37 cellular contexts compared by ENCODE assay signal in the genomic region with DNA sequence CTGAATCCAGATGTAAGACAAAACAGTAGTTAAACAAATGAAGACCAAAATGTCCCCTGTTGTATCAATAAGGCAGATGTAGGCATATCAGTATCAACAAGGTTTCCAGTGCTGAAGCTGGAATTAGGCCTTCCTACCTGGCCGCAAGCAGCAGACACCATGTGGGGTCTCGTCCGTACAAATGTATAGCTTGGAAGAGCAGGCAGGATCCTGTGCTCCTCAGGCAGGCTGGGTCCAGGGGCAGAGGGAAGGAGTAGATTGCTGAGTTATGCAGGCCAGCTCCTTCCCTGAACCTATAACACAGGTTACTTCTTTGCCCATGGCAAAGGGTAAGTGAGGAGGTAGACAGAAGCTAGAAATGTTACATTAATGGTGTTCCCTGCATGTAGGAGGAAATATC. TPM values are rescaled to one million over a fixed set of nuclear protein-coding genes. Genes with fewer than 3 reads are reported as not detected.
"Had no signal": no experiment of that assay in that cellular context is flagged by ENCODE, and none has a peak within 500 bp of the region (broad histone marks: within the 10 kb centered on the region; RNA-seq: fewer than 3 reads in every experiment).

No MANE protein-coding gene starts in this region.

- H3K36me3 ChIP-seq: ascending aorta, brain microvascular endothelial cell, breast epithelium had no signal

- ATAC-seq: activated CD8-positive, alpha-beta T cell treated with anti-CD3 and anti-CD28 coated beads for 36 hours; activated naive CD8-positive, alpha-beta T cell treated with anti-CD3 and anti-CD28 coated beads, Interleukin-2, amount 50 U/mL, for 24 hours; body of pancreas had no signal

- H3K27ac ChIP-seq: ascending aorta, body of pancreas, brain microvascular endothelial cell, breast epithelium, VCaP had no signal

- H3K4me1 ChIP-seq: ascending aorta, body of pancreas, breast epithelium had no signal

- DNase-seq: activated B cell treated with CpG ODN at 0.5 μM for 24 hours; activated CD4-positive, alpha-beta memory T cell treated with anti-CD3 and anti-CD28 coated beads for 36 hours; activated CD4-positive, alpha-beta T cell treated with anti-CD3 and anti-CD28 coated beads for 4 hours; activated CD4-positive, alpha-beta T cell treated with anti-CD3 and anti-CD28 coated beads, Interleukin-2, amount 10 ng/mL, durations not matched to agents 24 days and 14 days; activated CD4-positive, alpha-beta T cell treated with anti-CD3 and anti-CD28 coated beads, Interleukin-2, amount 50 U/mL, for 1 hour; activated CD4-positive, alpha-beta T cell treated with anti-CD3 and anti-CD28 coated beads, Interleukin-2, amount 50 U/mL, for 4 hours; activated CD4-positive, CD25-positive, alpha-beta regulatory T cell treated with anti-CD3 and anti-CD28 coated beads, Interleukin-2, amount 50 U/mL, for 72 hours; activated CD8-positive, alpha-beta memory T cell treated with anti-CD3 and anti-CD28 coated beads, Interleukin-2, amount 50 U/mL, for 4 hours; activated CD8-positive, alpha-beta T cell treated with anti-CD3 and anti-CD28 coated beads for 36 hours; activated effector memory CD4-positive, alpha-beta T cell treated with Interleukin-2 at 50 U/mL for 16 hours; activated gamma-delta T cell; activated naive CD4-positive, alpha-beta T cell treated with anti-CD3 and anti-CD28 coated beads, Interleukin-2, amount 10 ng/mL, durations not matched to agents 7 days and 5 days; activated naive CD4-positive, alpha-beta T cell treated with Interleukin-2 at 50 U/mL for 16 hours; activated naive CD8-positive, alpha-beta T cell treated with anti-CD3 and anti-CD28 coated beads, Interleukin-2, amount 10 ng/mL, durations not matched to agents 7 days and 5 days; activated naive CD8-positive, alpha-beta T cell treated with anti-CD3 and anti-CD28 coated beads, Interleukin-2, amount 50 U/mL, for 24 hours; activated T-cell treated with anti-CD3 and anti-CD28 coated beads for 4 hours; activated T-cell treated with anti-CD3 and anti-CD28 coated beads, Interleukin-2, amount 50 U/mL, for 1 hour; activated T-cell treated with anti-CD3 and anti-CD28 coated beads, Interleukin-2, amount 50 U/mL, for 48 hours; amygdala; anterior cingulate cortex; body of pancreas; brain microvascular endothelial cell; central memory CD4-positive, alpha-beta T cell; T-helper 1 cell; T-helper 2 cell; T-helper 9 cell had no signal

- H3K27me3 ChIP-seq: ascending aorta, body of pancreas, breast epithelium had no signal

- H3K9me3 Mint-ChIP-seq: activated B cell treated with CpG ODN at 0.5 μM for 24 hours; activated CD4-positive, alpha-beta memory T cell treated with anti-CD3 and anti-CD28 coated beads for 36 hours; activated CD4-positive, alpha-beta T cell treated with anti-CD3 and anti-CD28 coated beads, Interleukin-2, amount 10 ng/mL, durations not matched to agents 24 days and 14 days; activated CD8-positive, alpha-beta T cell treated with anti-CD3 and anti-CD28 coated beads for 36 hours; activated naive CD4-positive, alpha-beta T cell treated with anti-CD3 and anti-CD28 coated beads, Interleukin-2, amount 10 ng/mL, durations not matched to agents 7 days and 5 days; activated naive CD4-positive, alpha-beta T cell treated with anti-CD3 and anti-CD28 coated beads, Interleukin-2, amount 50 U/mL, for 24 hours; activated naive CD8-positive, alpha-beta T cell treated with anti-CD3 and anti-CD28 coated beads, Interleukin-2, amount 10 ng/mL, durations not matched to agents 7 days and 5 days; activated naive CD8-positive, alpha-beta T cell treated with anti-CD3 and anti-CD28 coated beads, Interleukin-2, amount 50 U/mL, for 24 hours; activated T-helper 2 cell treated with anti-CD3 and anti-CD28 coated beads, Interferon-gamma antibody, Interleukin-2, Interleukin-4, amounts not matched to agents 10 μg/mL and 5 μg/mL and 100 μg/mL, durations not matched to agents 14 hours and 24 hours and 36 hours; T-helper 1 cell treated with Interleukin-12 subunit alpha and Interleukin-12 subunit beta and Interleukin-4 antibody, amounts not matched to agents 30 μg/mL and 1 μg/mL, for 36 hours; T-helper 2 cell treated with Interferon-gamma antibody and Interleukin-4, amounts not matched to agents 5 μg/mL and 100 μg/mL, for 36 hours had no signal

- H3K9me3 ChIP-seq: ascending aorta, body of pancreas, breast epithelium had no signal

- H3K36me3 Mint-ChIP-seq: activated CD4-positive, alpha-beta memory T cell treated with anti-CD3 and anti-CD28 coated beads for 36 hours; activated naive CD4-positive, alpha-beta T cell treated with anti-CD3 and anti-CD28 coated beads, Interleukin-2, amount 10 ng/mL, durations not matched to agents 7 days and 5 days; activated naive CD4-positive, alpha-beta T cell treated with anti-CD3 and anti-CD28 coated beads, Interleukin-2, amount 50 U/mL, for 24 hours; activated naive CD8-positive, alpha-beta T cell; activated naive CD8-positive, alpha-beta T cell treated with anti-CD3 and anti-CD28 coated beads, Interleukin-2, amount 10 ng/mL, durations not matched to agents 7 days and 5 days had no signal

- H3K4me3 ChIP-seq: ascending aorta, body of pancreas, breast epithelium had no signal

- H3K27ac Mint-ChIP-seq: activated B cell treated with CpG ODN at 0.5 μM for 24 hours; activated CD4-positive, alpha-beta memory T cell treated with anti-CD3 and anti-CD28 coated beads for 36 hours; activated CD4-positive, alpha-beta T cell treated with anti-CD3 and anti-CD28 coated beads, Interleukin-2, amount 10 ng/mL, durations not matched to agents 24 days and 14 days; activated CD8-positive, alpha-beta T cell treated with anti-CD3 and anti-CD28 coated beads for 36 hours; activated naive CD4-positive, alpha-beta T cell treated with anti-CD3 and anti-CD28 coated beads, Interleukin-2, amount 10 ng/mL, durations not matched to agents 7 days and 5 days; activated naive CD4-positive, alpha-beta T cell treated with anti-CD3 and anti-CD28 coated beads, Interleukin-2, amount 50 U/mL, for 24 hours; activated naive CD8-positive, alpha-beta T cell; activated naive CD8-positive, alpha-beta T cell treated with anti-CD3 and anti-CD28 coated beads, Interleukin-2, amount 10 ng/mL, durations not matched to agents 7 days and 5 days; activated naive CD8-positive, alpha-beta T cell treated with anti-CD3 and anti-CD28 coated beads, Interleukin-2, amount 50 U/mL, for 24 hours; activated T-helper 2 cell treated with anti-CD3 and anti-CD28 coated beads, Interferon-gamma antibody, Interleukin-2, Interleukin-4, amounts not matched to agents 10 μg/mL and 5 μg/mL and 100 μg/mL, durations not matched to agents 14 hours and 24 hours and 36 hours; T-helper 1 cell treated with Interleukin-12 subunit alpha and Interleukin-12 subunit beta and Interleukin-4 antibody, amounts not matched to agents 30 μg/mL and 1 μg/mL, for 36 hours; T-helper 2 cell treated with Interferon-gamma antibody and Interleukin-4, amounts not matched to agents 5 μg/mL and 100 μg/mL, for 36 hours had no signal

- FAIRE-seq: TTC549 had no signal

- H3K4me3 Mint-ChIP-seq: activated B cell treated with CpG ODN at 0.5 μM for 24 hours; activated CD4-positive, alpha-beta memory T cell treated with anti-CD3 and anti-CD28 coated beads for 36 hours; activated CD4-positive, alpha-beta T cell treated with anti-CD3 and anti-CD28 coated beads, Interleukin-2, amount 10 ng/mL, durations not matched to agents 24 days and 14 days; activated CD8-positive, alpha-beta T cell treated with anti-CD3 and anti-CD28 coated beads for 36 hours; activated naive CD4-positive, alpha-beta T cell treated with anti-CD3 and anti-CD28 coated beads, Interleukin-2, amount 10 ng/mL, durations not matched to agents 7 days and 5 days; activated naive CD4-positive, alpha-beta T cell treated with anti-CD3 and anti-CD28 coated beads, Interleukin-2, amount 50 U/mL, for 24 hours; activated naive CD8-positive, alpha-beta T cell; activated naive CD8-positive, alpha-beta T cell treated with anti-CD3 and anti-CD28 coated beads, Interleukin-2, amount 10 ng/mL, durations not matched to agents 7 days and 5 days; activated naive CD8-positive, alpha-beta T cell treated with anti-CD3 and anti-CD28 coated beads, Interleukin-2, amount 50 U/mL, for 24 hours; T-helper 1 cell treated with Interleukin-12 subunit alpha and Interleukin-12 subunit beta and Interleukin-4 antibody, amounts not matched to agents 30 μg/mL and 1 μg/mL, for 36 hours; T-helper 2 cell treated with Interferon-gamma antibody and Interleukin-4, amounts not matched to agents 5 μg/mL and 100 μg/mL, for 36 hours had no signal

- H3K4me1 Mint-ChIP-seq: activated B cell treated with CpG ODN at 0.5 μM for 24 hours; activated CD4-positive, alpha-beta T cell treated with anti-CD3 and anti-CD28 coated beads, Interleukin-2, amount 10 ng/mL, durations not matched to agents 24 days and 14 days; activated naive CD4-positive, alpha-beta T cell treated with anti-CD3 and anti-CD28 coated beads, Interleukin-2, amount 10 ng/mL, durations not matched to agents 7 days and 5 days; activated naive CD4-positive, alpha-beta T cell treated with anti-CD3 and anti-CD28 coated beads, Interleukin-2, amount 50 U/mL, for 24 hours; activated naive CD8-positive, alpha-beta T cell treated with anti-CD3 and anti-CD28 coated beads, Interleukin-2, amount 10 ng/mL, durations not matched to agents 7 days and 5 days; activated naive CD8-positive, alpha-beta T cell treated with anti-CD3 and anti-CD28 coated beads, Interleukin-2, amount 50 U/mL, for 24 hours had no signal

RNA-seq across cellular contexts. Expression of a gene that starts 23.5 kb away (rescaled TPM):
- total RNA-seq: activated B cell treated with CpG ODN at 0.5 μM for 24 hours; activated CD4-positive, alpha-beta memory T cell treated with anti-CD3 and anti-CD28 coated beads for 36 hours; activated CD4-positive, alpha-beta T cell treated with anti-CD3 and anti-CD28 coated beads, Interleukin-2, amount 10 ng/mL, durations not matched to agents 24 days and 14 days; activated CD8-positive, alpha-beta memory T cell treated with anti-CD3 and anti-CD28 coated beads for 36 hours; activated CD8-positive, alpha-beta T cell treated with anti-CD3 and anti-CD28 coated beads for 36 hours; activated naive CD8-positive, alpha-beta T cell treated with anti-CD3 and anti-CD28 coated beads, Interleukin-2, amount 10 ng/mL, durations not matched to agents 7 days and 5 days; activated T-helper 2 cell treated with anti-CD3 and anti-CD28 coated beads, Interferon-gamma antibody, Interleukin-2, Interleukin-4, amounts not matched to agents 10 μg/mL and 5 μg/mL and 100 μg/mL, durations not matched to agents 14 hours and 24 hours and 36 hours; ascending aorta; body of pancreas; cardiac septum had no signal
